In genomic region chr2:231985823-231986261, GRCh38 we compare ENCODE assay signal across 19 cellular contexts. TPM values are rescaled to one million over a fixed set of nuclear protein-coding genes. Genes with fewer than 3 reads are reported as not detected.
A peak's percentile ranks its signal among the peaks of the same experiment; 100 is the strongest.
DNase-seq lines count a peak whose midpoint lies in the region; ATAC-seq, FAIRE-seq and TF ChIP-seq lines count a peak whose summit lies in the region.
"Had no signal": no experiment of that assay in that cellular context is flagged by ENCODE, and none has a peak within 500 bp of the region (broad histone marks: within the 10 kb centered on the region; RNA-seq: fewer than 3 reads in every experiment).

No MANE protein-coding gene starts in this region.

- H4K20me1 ChIP-seq in keratinocyte (ENCODE audit: control insufficient read depth, extremely low read depth, insufficient read depth, low read length) = no peaks in the 10 kb centered on the region

- DNase-seq in H7 (peak; percentile 35), NB4 (ENCODE audit: low read depth) (peak; percentile 23), bronchial epithelial cell (ENCODE audit: low read depth) (peak; percentile 46), keratinocyte (ENCODE audit: low read depth, low spot score) (peak; percentile 15), NCI-H2171 (lab: John Stamatoyannopoulos, UW) (no peak), GM13977 (ENCODE audit: low spot score) (no peak)
- DNase-seq: activated naive CD8-positive, alpha-beta T cell treated with anti-CD3 and anti-CD28 coated beads, Interleukin-2, amount 10 ng/mL, durations not matched to agents 7 days and 5 days; DMS153; lower lobe of right lung; naive thymus-derived CD4-positive, alpha-beta T cell; NCI-H187; NCI-H526 treated with DMSO at 0.1 percent for 48 hours; Peyer's patch; psoas muscle; stimulated activated CD4-positive, alpha-beta T cell treated with anti-CD3 and anti-CD28 coated beads, Interleukin-12 subunit alpha, Interleukin-12 subunit beta, amount 100 ng/mL, for 4 hours; T-helper 1 cell had no signal

- H3K4me3 ChIP-seq in H7 (ENCODE audit: insufficient read depth, low read depth, low read length) (no peak overlapping the region), NB4 (ENCODE audit: low read depth, low read length) (no peak overlapping the region), bronchial epithelial cell (ENCODE audit: low read depth, low read length) (no peak overlapping the region), keratinocyte (ENCODE audit: control insufficient read depth in 2 of 3, extremely low read depth in 1 of 3, insufficient read depth in 2 of 3, low read depth in 1 of 3, low read length in 3 of 3) (peak overlapping the region; percentile 29 to 59 (median 54))
- H3K4me3 ChIP-seq: lower lobe of right lung, Peyer's patch, psoas muscle had no signal

- H2AFZ ChIP-seq in keratinocyte (ENCODE audit: control insufficient read depth, low read length) = peak overlapping the region; percentile 84

- dilution Hi-C loops in keratinocyte (cut with MboI; ENCODE audit: extremely low pct_ligation_motif_present, low sequenced_read_pairs) = no loop called here

- H3K9ac ChIP-seq in keratinocyte (ENCODE audit: control insufficient read depth, extremely low read depth, insufficient read depth, low read length) = peak overlapping the region; percentile 70

- FAIRE-seq in bronchial epithelial cell (lab: Jason Lieb, UNC) (no peak), keratinocyte (lab: Jason Lieb, UNC) (peak; percentile 79)

- in situ Hi-C loops in GM13977 (cut with MboI; ENCODE audit: low pct_unique_long_range_greater_than_20kb, low sequenced_read_pairs, unreplicated experiment) = no loop called here

- no peak for TF ChIP-seq CTCF in NB4 (IDR thresholded peaks at IDR 0.05; ENCODE audit: low read depth, low read length)
- TF ChIP-seq CTCF in bronchial epithelial cell (IDR thresholded peaks at IDR 0.05; ENCODE audit: insufficient read depth, low read length, severe bottlenecking) = no peak
- TF ChIP-seq CTCF in keratinocyte (optimal IDR thresholded peaks at IDR 0.05 in 1 of 3, IDR thresholded peaks at IDR 0.05 in 1 of 3, conservative IDR thresholded peaks at IDR 0.05 in 1 of 3; ENCODE audit: extremely low read depth in 1 of 3, insufficient read depth in 2 of 3, low read length in 3 of 3) = no peak
- TF ChIP-seq CTCF in GM13977 (IDR thresholded peaks at IDR 0.05; ENCODE audit: extremely low read depth, insufficient read depth, missing control alignments) = no peak

- peaks cover 11% of the 10 kb centered on the region for H3K4me1 ChIP-seq in keratinocyte (ENCODE audit: control insufficient read depth, extremely low read depth, insufficient read depth, low read length)
- H3K4me1 ChIP-seq: lower lobe of right lung had no signal

- H3K9me1 ChIP-seq in keratinocyte (ENCODE audit: control insufficient read depth, extremely low read depth, insufficient read depth, low read length) = no peaks in the 10 kb centered on the region

- H3K27ac ChIP-seq in keratinocyte (ENCODE audit: control insufficient read depth, insufficient read depth, low read length) = peak overlapping the region; percentile 39
- H3K27ac ChIP-seq: lower lobe of right lung, Peyer's patch, psoas muscle had no signal

- no peaks in the 10 kb centered on the region for H3K27me3 ChIP-seq in H7 (ENCODE audit: control insufficient read depth, insufficient read depth, low read length)
- H3K27me3 ChIP-seq in bronchial epithelial cell (ENCODE audit: control insufficient read depth, insufficient read depth, low read length) = no peaks in the 10 kb centered on the region
- no peaks in the 10 kb centered on the region for H3K27me3 ChIP-seq in keratinocyte (ENCODE audit: control insufficient read depth, extremely low read depth, insufficient read depth, low read length)
- H3K27me3 ChIP-seq: Peyer's patch had no signal

- no peaks in the 10 kb centered on the region for H3K9me3 ChIP-seq in keratinocyte (ENCODE audit: control insufficient read depth, low read depth, low read length)
- H3K9me3 ChIP-seq: lower lobe of right lung, Peyer's patch, psoas muscle had no signal

- no peak for TF ChIP-seq POLR2A in NB4 (IDR thresholded peaks at IDR 0.05; ENCODE audit: extremely low read depth, insufficient read length)

- peak overlapping the region; percentile 82 for H3K4me2 ChIP-seq in keratinocyte (ENCODE audit: control insufficient read depth, extremely low read depth, insufficient read depth, low read depth, low read length)

- peaks cover 42% of the 10 kb centered on the region for H3K79me2 ChIP-seq in keratinocyte (ENCODE audit: control insufficient read depth, insufficient read depth, low read length)

- H3K36me3 ChIP-seq in H7 (replicated peaks; ENCODE audit: control insufficient read depth, insufficient read depth, low read length) = no peaks in the 10 kb centered on the region
- H3K36me3 ChIP-seq in bronchial epithelial cell (ENCODE audit: control insufficient read depth, insufficient read depth, low read length) = no peaks in the 10 kb centered on the region
- no peaks in the 10 kb centered on the region for H3K36me3 ChIP-seq in keratinocyte (ENCODE audit: control insufficient read depth in 2 of 2, extremely low read depth in 1 of 2, insufficient read depth in 2 of 2, low read length in 2 of 2)
- H3K36me3 ChIP-seq: lower lobe of right lung, Peyer's patch had no signal

- no peak for ATAC-seq in GM18907 (IDR thresholded peaks at IDR 0.05; ENCODE audit: unreplicated experiment)
- ATAC-seq: activated CD4-positive, CD25-positive, alpha-beta regulatory T cell treated with anti-CD3 and anti-CD28 coated beads, Interleukin-2, amount 50 U/mL, for 24 hours; lower lobe of right lung; naive thymus-derived CD4-positive, alpha-beta T cell; psoas muscle had no signal

RNA-seq across cellular contexts. Expression of gene DIS3L2, which starts 24.3 kb away (rescaled TPM):
- total RNA-seq in H7 (2014; rRNA removed; shearing (Covaris generic)) = 22.7 and 26.5 TPM in 2 replicates
- total RNA-seq in bronchial epithelial cell = 11.8 and 19.7 TPM in 2 replicates
- polyA plus RNA-seq in keratinocyte = 8.5 to 11.9 TPM (median 8.6 TPM) in 3 replicates
- polyA plus RNA-seq in keratinocyte (2011; ENCODE audit: low read depth) = 23.5 TPM
- 8.7 and 10.4 TPM in 2 replicates for polyA plus RNA-seq in keratinocyte (2011; cell fraction: cytosol; rRNA removed)
- 30.8 and 33.7 TPM in 2 replicates for polyA plus RNA-seq in keratinocyte (2011; cell fraction: nucleus; rRNA removed)
- 8.5 and 15.8 TPM in 2 replicates for polyA plus RNA-seq in keratinocyte (2012; ENCODE audit: low replicate concordance)
- 8.8 to 53.4 TPM (median 14.5 TPM) in 3 replicates for polyA minus RNA-seq in keratinocyte
- polyA minus RNA-seq in keratinocyte (2011; cell fraction: cytosol; rRNA and poly(A)+ RNA removed) = 8.8 TPM
- polyA minus RNA-seq in keratinocyte (2011; cell fraction: nucleus; rRNA and poly(A)+ RNA removed) = 16.1 and 33.7 TPM in 2 replicates

RNA-seq across cellular contexts. Expression of gene NPPC, which starts 59.6 kb away (rescaled TPM):
- 0.18 and 1.1 TPM in 2 replicates for total RNA-seq in H7 (2014; rRNA removed; shearing (Covaris generic))
- total RNA-seq in bronchial epithelial cell = not detected in 2 replicates
- polyA plus RNA-seq in keratinocyte = not detected in 3 replicates
- not detected for polyA plus RNA-seq in keratinocyte (2011; ENCODE audit: low read depth)
- not detected in 2 replicates for polyA plus RNA-seq in keratinocyte (2011; cell fraction: cytosol; rRNA removed)
- not detected in 2 replicates for polyA plus RNA-seq in keratinocyte (2011; cell fraction: nucleus; rRNA removed)
- not detected in 2 replicates for polyA plus RNA-seq in keratinocyte (2012; ENCODE audit: low replicate concordance)
- not detected in 3 replicates for polyA minus RNA-seq in keratinocyte
- not detected for polyA minus RNA-seq in keratinocyte (2011; cell fraction: cytosol; rRNA and poly(A)+ RNA removed)
- not detected in 2 replicates for polyA minus RNA-seq in keratinocyte (2011; cell fraction: nucleus; rRNA and poly(A)+ RNA removed)
- total RNA-seq: lower lobe of right lung, Peyer's patch had no signal
- polyA plus RNA-seq: BJ; naive thymus-derived CD4-positive, alpha-beta T cell had no signal

Comparison
In these comparisons a context has a peak if more than half of its experiments do, and no peak if none do; other contexts are left out.
1. DNase-seq: peak in H7 (single experiment), NB4 (single experiment), bronchial epithelial cell (single experiment) and keratinocyte (single experiment); none in NCI-H2171 (single experiment) and GM13977 (single experiment).
2. H3K4me3 ChIP-seq: peak in keratinocyte (3 of 3); none in H7 (single experiment), NB4 (single experiment) and bronchial epithelial cell (single experiment).